ENCODE assay signal across 18 cellular contexts in genomic region chr4:112127048-112127637, GRCh38. TPM values are rescaled to one million over a fixed set of nuclear protein-coding genes. Genes with fewer than 3 reads are reported as not detected.
A peak's percentile ranks its signal among the peaks of the same experiment; 100 is the strongest.
DNase-seq lines count a peak whose midpoint lies in the region; ATAC-seq, FAIRE-seq and TF ChIP-seq lines count a peak whose summit lies in the region.
"Had no signal": no experiment of that assay in that cellular context is flagged by ENCODE, and none has a peak within 500 bp of the region (broad histone marks: within the 10 kb centered on the region; RNA-seq: fewer than 3 reads in every experiment).

No MANE protein-coding gene starts in this region.

- H3K4me1 ChIP-seq in A549, result 0 out of 3 replicates have a peak, but pooled peaks cover 8% of the 10 kb centered on the region
- H3K4me1 ChIP-seq in adipocyte (ENCODE audit: control insufficient read depth, insufficient read depth, low read length), result peaks cover 24% of the 10 kb centered on the region
- H3K4me1 ChIP-seq: colonic mucosa had no signal

- no peaks in the 10 kb centered on the region for H3K27me3 ChIP-seq in adipocyte (replicated peaks; ENCODE audit: control insufficient read depth, insufficient read depth, low read length)
- H3K27me3 ChIP-seq: colonic mucosa had no signal

- POLR2A ChIA-PET in A549 (lab: Yijun Ruan, JAX), result no interaction called here
- POLR2A ChIA-PET in activated CD4-positive, alpha-beta memory T cell treated with anti-CD3 and anti-CD28 coated beads, Interleukin-2, amount 10 ng/mL, durations not matched to agents 7 days and 5 days (lab: Charles Lee), result interaction anchor here (0.7 kb wide), 1 partner anchor 21 kb away, joined by 3 read pairs; no protein-coding TSS in a partner anchor

- intact Hi-C loops in left ventricle myocardium superior (cut with micrococcal nuclease), result no loop called here

- DNase-seq in A549 (ENCODE audit: low read depth in 1 of 2, low spot score in 1 of 2) (no peak), adipocyte (ENCODE audit: low read depth) (no peak), left ventricle myocardium superior (no peak), T-helper 9 cell (no peak), endothelial cell (ENCODE audit: low spot score) (no peak)
- DNase-seq in activated CD4-positive, alpha-beta memory T cell treated with anti-CD3 and anti-CD28 coated beads, Interleukin-2, amount 10 ng/mL, durations not matched to agents 7 days and 5 days, result no peak
- no peak for DNase-seq in stimulated activated CD4-positive, alpha-beta T cell treated with anti-CD3 and anti-CD28 coated beads, Interleukin-2, amount 100 ng/mL, for 24 hours
- DNase-seq: activated CD4-positive, CD25-positive, alpha-beta regulatory T cell treated with anti-CD3 and anti-CD28 coated beads, Interleukin-2, amount 50 U/mL, for 72 hours; activated naive CD4-positive, alpha-beta T cell treated with anti-CD3 and anti-CD28 coated beads, Interleukin-2, amount 10 ng/mL, durations not matched to agents 7 days and 5 days; activated T-cell treated with anti-CD3 and anti-CD28 coated beads, Interleukin-2, amount 50 U/mL, for 48 hours; colonic mucosa; GDM1; immature natural killer cell; Karpas-422; mucosa of descending colon; NCI-H1092; NCI-H2081 had no signal

- H3K27ac Mint-ChIP-seq in activated CD4-positive, alpha-beta memory T cell treated with anti-CD3 and anti-CD28 coated beads, Interleukin-2, amount 10 ng/mL, durations not matched to agents 7 days and 5 days, result no peak overlapping the region
- no peak overlapping the region for H3K27ac Mint-ChIP-seq in endothelial cell (ENCODE audit: unreplicated experiment)
- H3K27ac Mint-ChIP-seq: activated naive CD4-positive, alpha-beta T cell treated with anti-CD3 and anti-CD28 coated beads, Interleukin-2, amount 10 ng/mL, durations not matched to agents 7 days and 5 days; immature natural killer cell had no signal

- no peak overlapping the region for H3K4me3 Mint-ChIP-seq in activated CD4-positive, alpha-beta memory T cell treated with anti-CD3 and anti-CD28 coated beads, Interleukin-2, amount 10 ng/mL, durations not matched to agents 7 days and 5 days
- no peak overlapping the region for H3K4me3 Mint-ChIP-seq in endothelial cell (ENCODE audit: unreplicated experiment)
- H3K4me3 Mint-ChIP-seq: activated naive CD4-positive, alpha-beta T cell treated with anti-CD3 and anti-CD28 coated beads, Interleukin-2, amount 10 ng/mL, durations not matched to agents 7 days and 5 days; immature natural killer cell had no signal

- H3K4me3 ChIP-seq in A549, result no peak overlapping the region
- peak overlapping the region; percentile 50 for H3K4me3 ChIP-seq in adipocyte (ENCODE audit: low read length)
- H3K4me3 ChIP-seq: colonic mucosa, mucosa of descending colon had no signal

- no peak for TF ChIP-seq POLR2A in A549 (IDR thresholded peaks at IDR 0.05; ENCODE audit: low read length)

- peaks cover 4% of the 10 kb centered on the region for H3K4me1 Mint-ChIP-seq in activated CD4-positive, alpha-beta memory T cell treated with anti-CD3 and anti-CD28 coated beads, Interleukin-2, amount 10 ng/mL, durations not matched to agents 7 days and 5 days
- H3K4me1 Mint-ChIP-seq in endothelial cell (ENCODE audit: unreplicated experiment), result peaks cover 36% of the 10 kb centered on the region
- H3K4me1 Mint-ChIP-seq: activated naive CD4-positive, alpha-beta T cell treated with anti-CD3 and anti-CD28 coated beads, Interleukin-2, amount 10 ng/mL, durations not matched to agents 7 days and 5 days; immature natural killer cell had no signal

- H3K9me3 ChIP-seq in A549 (no peaks in the 10 kb centered on the region), adipocyte (ENCODE audit: control insufficient read depth, low read length) (no peaks in the 10 kb centered on the region)
- H3K9me3 ChIP-seq: colonic mucosa, mucosa of descending colon had no signal

- no peaks in the 10 kb centered on the region for H3K36me3 ChIP-seq in adipocyte (ENCODE audit: control insufficient read depth, insufficient read depth, low read length, severe bottlenecking)
- H3K36me3 ChIP-seq: colonic mucosa had no signal

- peak overlapping the region; percentile 62 for H3K9ac ChIP-seq in adipocyte (ENCODE audit: low read length)

- no peaks in the 10 kb centered on the region for H3K9me3 Mint-ChIP-seq in activated CD4-positive, alpha-beta memory T cell treated with anti-CD3 and anti-CD28 coated beads, Interleukin-2, amount 10 ng/mL, durations not matched to agents 7 days and 5 days
- H3K9me3 Mint-ChIP-seq in endothelial cell (ENCODE audit: unreplicated experiment), result no peaks in the 10 kb centered on the region
- H3K9me3 Mint-ChIP-seq: activated naive CD4-positive, alpha-beta T cell treated with anti-CD3 and anti-CD28 coated beads, Interleukin-2, amount 10 ng/mL, durations not matched to agents 7 days and 5 days; immature natural killer cell had no signal

- TF ChIP-seq CTCF in A549 (IDR thresholded peaks at IDR 0.05) (no peak), endothelial cell (IDR thresholded peaks at IDR 0.05; ENCODE audit: unreplicated experiment) (no peak)

- FAIRE-seq in A549 (lab: Jason Lieb, UNC), result no peak

- TF ChIP-seq RAD21 in A549 (conservative IDR thresholded peaks at IDR 0.05 in 1 of 2, IDR thresholded peaks at IDR 0.05 in 1 of 2), result no peak

- H3K4me2 ChIP-seq in A549, result 0 out of 3 replicates have a peak overlapping the region, but pooled peaks have one; percentile 20

- H3K36me3 Mint-ChIP-seq in activated CD4-positive, alpha-beta memory T cell treated with anti-CD3 and anti-CD28 coated beads, Interleukin-2, amount 10 ng/mL, durations not matched to agents 7 days and 5 days (ENCODE audit: low read depth), result no peaks in the 10 kb centered on the region
- no peaks in the 10 kb centered on the region for H3K36me3 Mint-ChIP-seq in endothelial cell (ENCODE audit: low read depth, unreplicated experiment)
- H3K36me3 Mint-ChIP-seq: activated naive CD4-positive, alpha-beta T cell treated with anti-CD3 and anti-CD28 coated beads, Interleukin-2, amount 10 ng/mL, durations not matched to agents 7 days and 5 days; immature natural killer cell had no signal

- WGBS in A549 (ENCODE audit: missing lambda C conversion rate), result 57% methylated on average over 2 of the region's 2 CpGs

- CTCF ChIA-PET in A549 (lab: Yijun Ruan, JAX), result interaction anchor here (0.6 kb wide), 1 partner anchor 15 kb away, joined by 3 read pairs; no protein-coding TSS in a partner anchor
- CTCF ChIA-PET in activated CD4-positive, alpha-beta memory T cell treated with anti-CD3 and anti-CD28 coated beads, Interleukin-2, amount 10 ng/mL, durations not matched to agents 7 days and 5 days (lab: Charles Lee), result interaction anchor here (0.6 kb wide), 1 partner anchor 27 kb away, joined by 3 read pairs; no protein-coding TSS in a partner anchor

- H3K27me3 Mint-ChIP-seq in activated CD4-positive, alpha-beta memory T cell treated with anti-CD3 and anti-CD28 coated beads, Interleukin-2, amount 10 ng/mL, durations not matched to agents 7 days and 5 days, result peaks cover 17% of the 10 kb centered on the region
- H3K27me3 Mint-ChIP-seq in endothelial cell (ENCODE audit: unreplicated experiment), result no peaks in the 10 kb centered on the region

- no peak for TF ChIP-seq EP300 in A549 (IDR thresholded peaks at IDR 0.05)

- ATAC-seq in A549, result no peak
- ATAC-seq in HG02759 (IDR thresholded peaks at IDR 0.05; ENCODE audit: unreplicated experiment), result peak; percentile 18
- peak; percentile 84 for ATAC-seq in left ventricle myocardium superior
- ATAC-seq: mucosa of descending colon had no signal

- no peak overlapping the region for H3K27ac ChIP-seq in A549
- H3K27ac ChIP-seq: colonic mucosa had no signal

TF ChIP-seq in A549, 52 proteins besides CTCF, POLR2A, EP300 and RAD21 (continues in another document):
- TF ChIP-seq E2F6 (IDR thresholded peaks at IDR 0.05; ENCODE audit: borderline replicate concordance, low read depth), result no peak
- no peak for TF ChIP-seq FOXS1 (CRISPR knock-in tag; IDR thresholded peaks at IDR 0.05)
- no peak for TF ChIP-seq ESRRA (IDR thresholded peaks at IDR 0.05; ENCODE audit: borderline replicate concordance, low read length)
- no peak for TF ChIP-seq MAX (IDR thresholded peaks at IDR 0.05)

RNA-seq across cellular contexts. Expression of gene FAM241A, which starts 18.1 kb away (rescaled TPM):
- polyA plus RNA-seq in A549 (2011; rRNA removed) (1.5 and 2.3 TPM in 2 replicates), A549 (2017; fragmentation: RNase III; extraction: RNeasy Plus Mini Kit Qiagen cat#74134 plus additional on column Dnase treatment) (0.59 to 0.67 TPM (median 0.63 TPM) in 3 replicates)
- 0.48 and 0.59 TPM in 2 replicates for polyA plus RNA-seq in A549 (2012; cell fraction: cytosol; rRNA removed)
- polyA plus RNA-seq in A549 (2012; cell fraction: nucleus; rRNA removed), result 0.18 and 0.22 TPM in 2 replicates
- 0.29 and 0.37 TPM in 2 replicates for polyA minus RNA-seq in A549 (2011; rRNA and poly(A)+ RNA removed)
- total RNA-seq in left ventricle myocardium superior (11.3 TPM), endothelial cell (ENCODE audit: unreplicated experiment) (15.6 TPM)
- total RNA-seq in activated CD4-positive, alpha-beta memory T cell treated with anti-CD3 and anti-CD28 coated beads, Interleukin-2, amount 10 ng/mL, durations not matched to agents 7 days and 5 days, result 1 to 10 TPM; 1.2 to 1.4 TPM

Comparison
In these comparisons a context has a peak if more than half of its experiments do, and no peak if none do; other contexts are left out.
1. ATAC-seq: peak in HG02759 (single experiment) and left ventricle myocardium superior (single experiment); none in A549 (0 of 2).